Comparison of ENCODE assay signal across 9 cellular contexts in genomic region chr2:97966545-97967215, GRCh38. TPM values are rescaled to one million over a fixed set of nuclear protein-coding genes. Genes with fewer than 3 reads are reported as not detected.
DNase-seq lines count a peak whose midpoint lies in the region; ATAC-seq and TF ChIP-seq lines count a peak whose summit lies in the region.
"Had no signal": no experiment of that assay in that cellular context is flagged by ENCODE, and none has a peak within 500 bp of the region (broad histone marks: within the 10 kb centered on the region; RNA-seq: fewer than 3 reads in every experiment).

No MANE protein-coding gene starts in this region.

- CTCF ChIA-PET in HEK293 (lab: Yijun Ruan, JAX): no interaction called here

- DNase-seq in NCI-H526 (lab: John Stamatoyannopoulos, UW) (peak; percentile 23 to 56), naive B cell (no peak), KG1 (lab: John Stamatoyannopoulos, UW) (no peak), substantia nigra (lab: John Stamatoyannopoulos, UW) (no peak), dermis blood vessel endothelial cell (no peak)
- no peak for DNase-seq in activated effector memory CD4-positive, alpha-beta T cell treated with Interleukin-2 at 50 U/mL for 16 hours
- DNase-seq: nephron progenitor cell had no signal

- H3K27ac Mint-ChIP-seq in naive B cell: peak overlapping the region in 5 of 6 donors; percentile 23 to 74 (median 58)

- peaks cover 10% of the 10 kb centered on the region for H3K4me1 ChIP-seq in HEK293 (ENCODE audit: control insufficient read depth, insufficient read depth, low read length)

- H3K4me3 Mint-ChIP-seq in naive B cell: peak overlapping the region in 3 of 8 donors; percentile 1 to 17 (median 1)
- H3K4me3 Mint-ChIP-seq: nephron progenitor cell had no signal

- no peak for TF ChIP-seq CTCF in HEK293 (tag by site-specific recombination; IDR thresholded peaks at IDR 0.05)

- no peak overlapping the region for H3K4me3 ChIP-seq in HEK293 (ENCODE audit: low read depth, low read length)

- peaks cover 68 to 94% (median 82%) of the 10 kb centered on the region in 3 donors for H3K4me1 Mint-ChIP-seq in naive B cell

- H3K36me3 Mint-ChIP-seq in naive B cell: peaks cover 0 to 15% of the 10 kb centered on the region in 2 donors

- POLR2A ChIA-PET in HEK293 (lab: Yijun Ruan, JAX): no interaction called here

- peaks cover 0 to 11% (median 0%) of the 10 kb centered on the region in 7 donors for H3K9me3 Mint-ChIP-seq in naive B cell

- H3K27ac ChIP-seq in HEK293 (ENCODE audit: extremely low read depth, low read depth, low read length) (no peak overlapping the region), substantia nigra (ENCODE audit: low read depth, low read length, poor library complexity, severe bottlenecking) (no peak overlapping the region)

- no peaks in the 10 kb centered on the region for H3K27me3 Mint-ChIP-seq in naive B cell

- ATAC-seq in GM18858 (IDR thresholded peaks at IDR 0.05; ENCODE audit: unreplicated experiment) (peak; percentile 66), naive B cell (ENCODE audit: low read depth in 2 of 2) (peak; percentile 21 to 28)

- H3K36me3 ChIP-seq in HEK293 (ENCODE audit: control insufficient read depth in 2 of 2, insufficient read depth in 1 of 2, low read length in 2 of 2): no peaks in the 10 kb centered on the region

- no peaks in the 10 kb centered on the region for H3K9me3 ChIP-seq in HEK293 (ENCODE audit: control insufficient read depth, insufficient read depth, low read depth, low read length)

TF ChIP-seq in HEK293, 187 proteins besides CTCF, POLR2A, EP300 and RAD21:
- TF ChIP-seq PRDM10 (tag by site-specific recombination; IDR thresholded peaks at IDR 0.05) (peak; percentile 37; the same call in 1 of the 2 replicates), ZNF48 (tag by site-specific recombination; IDR thresholded peaks at IDR 0.05) (no peak)

RNA-seq across cellular contexts. Expression of gene TMEM131, which starts 29.1 kb away (rescaled TPM):
- 10 to 100 TPM; 13.4 to 32.9 (median 19.1) TPM for polyA plus RNA-seq in naive B cell (ENCODE audit: low read depth in 6 of 6)
- total RNA-seq in dermis blood vessel endothelial cell: 22.3 and 30.9 TPM in 2 replicates

Comparison
In these comparisons a context has a peak if more than half of its experiments do, and no peak if none do; other contexts are left out.
1. DNase-seq: peak in NCI-H526 (2 of 2); none in naive B cell (single experiment), KG1 (single experiment), substantia nigra (0 of 49), activated effector memory CD4-positive, alpha-beta T cell treated with Interleukin-2 at 50 U/mL for 16 hours (single experiment) and dermis blood vessel endothelial cell (single experiment).